In genomic region chr22:37511368-37512104, GRCh38 we compare ENCODE assay signal across 17 cellular contexts. TPM values are rescaled to one million over a fixed set of nuclear protein-coding genes. Genes with fewer than 3 reads are reported as not detected.
A peak's percentile ranks its signal among the peaks of the same experiment; 100 is the strongest.
DNase-seq lines count a peak whose midpoint lies in the region; ATAC-seq, FAIRE-seq and TF ChIP-seq lines count a peak whose summit lies in the region.
"Had no signal": no experiment of that assay in that cellular context is flagged by ENCODE, and none has a peak within 500 bp of the region (broad histone marks: within the 10 kb centered on the region; RNA-seq: fewer than 3 reads in every experiment).

No MANE protein-coding gene starts in this region.

- H3K4me3 ChIP-seq in Caco-2 (ENCODE audit: low read depth, low read length) (no peak overlapping the region), gastroesophageal sphincter (no peak overlapping the region), pancreas (no peak overlapping the region)
- H3K4me3 ChIP-seq: left lung, thoracic aorta had no signal

- H3K36me3 ChIP-seq in Caco-2 (ENCODE audit: control insufficient read depth, insufficient read depth, low read length) (peaks cover 7% of the 10 kb centered on the region; the same call in 1 of the 2 replicates), gastroesophageal sphincter (peaks cover 0 to 9% of the 10 kb centered on the region in 2 donors), pancreas (peaks cover 0 to 6% (median 4%) of the 10 kb centered on the region in 3 donors)
- H3K36me3 ChIP-seq: left lung, thoracic aorta had no signal

- H3K4me1 ChIP-seq in Caco-2, result peaks cover 37% of the 10 kb centered on the region
- peaks cover 0 to 42% (median 11%) of the 10 kb centered on the region in 3 donors for H3K4me1 ChIP-seq in gastroesophageal sphincter
- H3K4me1 ChIP-seq in pancreas, result peaks cover 4 to 7% (median 6%) of the 10 kb centered on the region in 3 donors

- H3K9me3 ChIP-seq in Caco-2 (no peaks in the 10 kb centered on the region), gastroesophageal sphincter (no peaks in the 10 kb centered on the region), pancreas (no peaks in the 10 kb centered on the region)
- H3K9me3 ChIP-seq: left lung, SK-N-SH, thoracic aorta had no signal

- H3K27ac ChIP-seq in gastroesophageal sphincter (peak overlapping the region in 3 of 4 donors; percentile 8 to 38 (median 37)), pancreas (peak overlapping the region; percentile 66 to 87 (median 70))
- H3K27ac ChIP-seq: left lung, thoracic aorta had no signal

- peaks cover 24% of the 10 kb centered on the region for H3K4me1 Mint-ChIP-seq in Caco-2 (ENCODE audit: low read depth, unreplicated experiment)
- H3K4me1 Mint-ChIP-seq in activated T-helper 17 cell treated with anti-CD3 and anti-CD28 coated beads, Interleukin-2, amount 50 U/mL, for 72 hours, result no peaks in the 10 kb centered on the region
- H3K4me1 Mint-ChIP-seq in activated CD4-positive, alpha-beta T cell treated with anti-CD3 and anti-CD28 coated beads, Interleukin-2, amount 10 ng/mL, durations not matched to agents 24 days and 14 days, result no peaks in the 10 kb centered on the region

- FAIRE-seq in pancreas (lab: Jason Lieb, UNC), result no peak

- no peak overlapping the region for H3K4me3 Mint-ChIP-seq in Caco-2 (ENCODE audit: unreplicated experiment)
- no peak overlapping the region for H3K4me3 Mint-ChIP-seq in activated T-helper 17 cell treated with anti-CD3 and anti-CD28 coated beads, Interleukin-2, amount 50 U/mL, for 72 hours
- no peak overlapping the region for H3K4me3 Mint-ChIP-seq in activated CD4-positive, alpha-beta T cell treated with anti-CD3 and anti-CD28 coated beads, Interleukin-2, amount 10 ng/mL, durations not matched to agents 24 days and 14 days

- intact Hi-C loops in Caco-2 (cut with micrococcal nuclease; ENCODE audit: unreplicated experiment), result loop anchor here (1.0 kb wide), 1 partner anchor 9 kb away; no protein-coding TSS in a partner anchor
- intact Hi-C loops in pancreas (cut with DNase I), result no loop called here
- intact Hi-C loops in activated CD4-positive, alpha-beta T cell treated with anti-CD3 and anti-CD28 coated beads, Interleukin-2, amount 10 ng/mL, durations not matched to agents 24 days and 14 days (cut with micrococcal nuclease), result no loop called here

- CTCF ChIA-PET in Caco-2 (lab: Charles Lee), result interaction anchor here (1.1 to 2.0 kb wide), 5 partner anchors 10 to 132 kb away, joined by 3 to 11 read pairs (median 8); no protein-coding TSS in a partner anchor

- POLR2A ChIA-PET in Caco-2 (lab: Charles Lee), result interaction anchor here (1.9 kb wide), 1 partner anchor 9 kb away, joined by 15 read pairs; no protein-coding TSS in a partner anchor

- no peak for TF ChIP-seq CTCF in Caco-2 (IDR thresholded peaks at IDR 0.05; ENCODE audit: insufficient read depth in 1 of 2, low read depth in 1 of 2, low read length in 1 of 2, severe bottlenecking in 1 of 2, unreplicated experiment in 1 of 2)
- TF ChIP-seq CTCF in gastroesophageal sphincter (IDR thresholded peaks at IDR 0.05), result no peak
- TF ChIP-seq CTCF in pancreas (IDR thresholded peaks at IDR 0.05), result no peak

- no peak for DNase-seq in Caco-2
- DNase-seq in pancreas, result peak in 2 of 6 donors; percentile 2 to 10
- no peak for DNase-seq in NCI-H2029 treated with DMSO at 0.1 percent for 48 hours (lab: John Stamatoyannopoulos, UW)
- DNase-seq in stimulated activated naive CD4-positive, alpha-beta T cell treated with Interleukin-2 at 50 U/mL for 16 hours (lab: John Stamatoyannopoulos, UW), result no peak
- DNase-seq in activated CD4-positive, alpha-beta T cell treated with anti-CD3 and anti-CD28 coated beads, Interleukin-2, amount 10 ng/mL, durations not matched to agents 24 days and 14 days, result no peak
- DNase-seq: activated naive CD4-positive, alpha-beta T cell treated with anti-CD3 and anti-CD28 coated beads, Interleukin-2, amount 50 U/mL, for 16 hours; DMS79 treated with DMSO at 0.1 percent for 48 hours; erythroblast; NCI-H1048; NK-92 treated with Interleukin-12 subunit alpha and Interleukin-12 subunit beta, amount 100 ng/mL, for 24 hours; occipital lobe; SK-N-SH had no signal

- H3K27ac Mint-ChIP-seq in Caco-2 (ENCODE audit: unreplicated experiment), result peak overlapping the region; percentile 58
- peak overlapping the region; percentile 22 for H3K27ac Mint-ChIP-seq in activated T-helper 17 cell treated with anti-CD3 and anti-CD28 coated beads, Interleukin-2, amount 50 U/mL, for 72 hours
- H3K27ac Mint-ChIP-seq in activated CD4-positive, alpha-beta T cell treated with anti-CD3 and anti-CD28 coated beads, Interleukin-2, amount 10 ng/mL, durations not matched to agents 24 days and 14 days, result no peak overlapping the region

- BruUV-seq in Caco-2 (replicated peaks; lab: Mats Ljungman, UMichigan), result no TSS peak

- H3K36me3 Mint-ChIP-seq in Caco-2 (ENCODE audit: insufficient read depth, unreplicated experiment), result peaks cover 35% of the 10 kb centered on the region
- H3K36me3 Mint-ChIP-seq in activated T-helper 17 cell treated with anti-CD3 and anti-CD28 coated beads, Interleukin-2, amount 50 U/mL, for 72 hours (ENCODE audit: low read depth), result no peaks in the 10 kb centered on the region
- no peaks in the 10 kb centered on the region for H3K36me3 Mint-ChIP-seq in activated CD4-positive, alpha-beta T cell treated with anti-CD3 and anti-CD28 coated beads, Interleukin-2, amount 10 ng/mL, durations not matched to agents 24 days and 14 days (ENCODE audit: low read depth)

- 93 to 96% methylated on average over 2 to 3 of the region's 6 CpGs for WGBS in gastroesophageal sphincter (ENCODE audit: low coverage in 1 of 2), 2 donors
- 83 to 91% methylated on average over 6 of the region's 6 CpGs for WGBS in pancreas, 2 donors

- ATAC-seq in activated T-helper 17 cell treated with anti-CD3 and anti-CD28 coated beads, Interleukin-2, amount 50 U/mL, for 72 hours (replicated peaks), result no peak
- no peak for ATAC-seq in gastroesophageal sphincter
- no peak for ATAC-seq in pancreas
- ATAC-seq in HG02678 (IDR thresholded peaks at IDR 0.05; ENCODE audit: unreplicated experiment), result no peak

- no peaks in the 10 kb centered on the region for H3K9me3 Mint-ChIP-seq in Caco-2 (ENCODE audit: unreplicated experiment)
- no peaks in the 10 kb centered on the region for H3K9me3 Mint-ChIP-seq in activated T-helper 17 cell treated with anti-CD3 and anti-CD28 coated beads, Interleukin-2, amount 50 U/mL, for 72 hours
- H3K9me3 Mint-ChIP-seq in activated CD4-positive, alpha-beta T cell treated with anti-CD3 and anti-CD28 coated beads, Interleukin-2, amount 10 ng/mL, durations not matched to agents 24 days and 14 days, result no peaks in the 10 kb centered on the region

- TF ChIP-seq POLR2A in gastroesophageal sphincter (IDR thresholded peaks at IDR 0.05), result no peak

- H3K27me3 ChIP-seq in Caco-2 (replicated peaks; ENCODE audit: control insufficient read depth, insufficient read depth, low read length), result no peaks in the 10 kb centered on the region
- H3K27me3 ChIP-seq in gastroesophageal sphincter, result peaks cover 67% of the 10 kb centered on the region
- H3K27me3 ChIP-seq in pancreas, result no peaks in the 10 kb centered on the region
- H3K27me3 ChIP-seq: left lung had no signal

- no peaks in the 10 kb centered on the region for H3K27me3 Mint-ChIP-seq in Caco-2 (ENCODE audit: insufficient read depth, unreplicated experiment)
- H3K27me3 Mint-ChIP-seq in activated T-helper 17 cell treated with anti-CD3 and anti-CD28 coated beads, Interleukin-2, amount 50 U/mL, for 72 hours, result no peaks in the 10 kb centered on the region
- H3K27me3 Mint-ChIP-seq in activated CD4-positive, alpha-beta T cell treated with anti-CD3 and anti-CD28 coated beads, Interleukin-2, amount 10 ng/mL, durations not matched to agents 24 days and 14 days, result peaks cover 13% of the 10 kb centered on the region

- no peak for TF ChIP-seq EP300 in gastroesophageal sphincter (IDR thresholded peaks at IDR 0.05)

RNA-seq across cellular contexts. Expression of gene CARD10, which starts 7.7 kb away (rescaled TPM):
- 26.5 and 31.7 TPM in 2 replicates for total RNA-seq in Caco-2 (2022)
- total RNA-seq in activated T-helper 17 cell treated with anti-CD3 and anti-CD28 coated beads, Interleukin-2, amount 50 U/mL, for 72 hours, result under 1 TPM in 1 of 2 donors, not detected in 1; 0.09 TPM
- total RNA-seq in gastroesophageal sphincter, result 10 to 100 TPM in 2 of 4 donors, 1 to 10 TPM in 2; 4.0 to 14.0 (median 9.9) TPM
- 10 to 100 TPM in 4 of 6 donors, 1 to 10 TPM in 2; 9.9 to 20.6 (median 11.5) TPM for total RNA-seq in pancreas
- polyA plus RNA-seq in pancreas, result 10 to 100 TPM; 29.9 to 30.2 TPM
- not detected in 2 replicates for total RNA-seq in activated CD4-positive, alpha-beta T cell treated with anti-CD3 and anti-CD28 coated beads, Interleukin-2, amount 10 ng/mL, durations not matched to agents 24 days and 14 days

RNA-seq across cellular contexts. Expression of gene MFNG, which starts 25.4 kb away (rescaled TPM):
- 3.6 TPM in 2 replicates for total RNA-seq in Caco-2 (2022)
- total RNA-seq in activated T-helper 17 cell treated with anti-CD3 and anti-CD28 coated beads, Interleukin-2, amount 50 U/mL, for 72 hours, result 100 to 1,000 TPM; 170 to 245 TPM
- total RNA-seq in gastroesophageal sphincter, result 10 to 100 TPM in 3 of 4 donors, 1 to 10 TPM in 1; 6.4 to 14.6 (median 12.1) TPM
- 10 to 100 TPM in 1 of 6 donors, 1 to 10 TPM in 5; 1.5 to 10.5 (median 3.4) TPM for total RNA-seq in pancreas
- polyA plus RNA-seq in pancreas, result 1 to 10 TPM; 5.2 to 6.5 TPM
- 207 and 231 TPM in 2 replicates for total RNA-seq in activated CD4-positive, alpha-beta T cell treated with anti-CD3 and anti-CD28 coated beads, Interleukin-2, amount 10 ng/mL, durations not matched to agents 24 days and 14 days

RNA-seq across cellular contexts. Expression of gene CDC42EP1, which starts 48.7 kb away (rescaled TPM):
- total RNA-seq in Caco-2 (2022), result 75.0 and 76.1 TPM in 2 replicates
- 1 to 10 TPM; 1.0 to 2.3 TPM for total RNA-seq in activated T-helper 17 cell treated with anti-CD3 and anti-CD28 coated beads, Interleukin-2, amount 50 U/mL, for 72 hours
- total RNA-seq in gastroesophageal sphincter, result 10 to 100 TPM; 19.0 to 37.7 (median 27.4) TPM
- 100 to 1,000 TPM in 2 of 6 donors, 10 to 100 TPM in 4; 68.8 to 139 (median 96.1) TPM for total RNA-seq in pancreas
- polyA plus RNA-seq in pancreas, result 10 to 100 TPM; 78.2 to 79.0 TPM
- total RNA-seq in activated CD4-positive, alpha-beta T cell treated with anti-CD3 and anti-CD28 coated beads, Interleukin-2, amount 10 ng/mL, durations not matched to agents 24 days and 14 days, result 1.0 and 1.2 TPM in 2 replicates

Comparison
In these comparisons a context has a peak if more than half of its experiments do, and no peak if none do; other contexts are left out.
1. RNA of gene MFNG, which starts 25.4 kb away (total RNA-seq): 170 to 245 TPM in activated T-helper 17 cell treated with anti-CD3 and anti-CD28 coated beads, Interleukin-2, amount 50 U/mL, for 72 hours and 207 to 231 TPM in activated CD4-positive, alpha-beta T cell treated with anti-CD3 and anti-CD28 coated beads, Interleukin-2, amount 10 ng/mL, durations not matched to agents 24 days and 14 days; 6.4 to 14.6 TPM in gastroesophageal sphincter, 3.6 TPM in Caco-2 and 1.5 to 10.5 TPM in pancreas; every median in the first group is over 10 times any median in the second.